Comparison of ENCODE assay signal across 8 cellular contexts in genomic region chr5:88883566-88884434, GRCh38. TPM values are rescaled to one million over a fixed set of nuclear protein-coding genes. Genes with fewer than 3 reads are reported as not detected.
A peak's percentile ranks its signal among the peaks of the same experiment; 100 is the strongest.
DNase-seq lines count a peak whose midpoint lies in the region; ATAC-seq and TF ChIP-seq lines count a peak whose summit lies in the region.

No MANE protein-coding gene starts in this region.

- intact Hi-C loops in right lobe of liver (cut with DNase I) = no loop called here
- intact Hi-C loops in stomach (cut with DNase I; ENCODE audit: low total_unique reads) = no loop called here

- TF ChIP-seq EP300 in stomach (IDR thresholded peaks at IDR 0.05) = no peak

- WGBS in right lobe of liver (ENCODE audit: insufficient coverage, low coverage, low lambda C conversion rate, missing lambda C conversion rate) = under 1% methylated on average over 48 of the region's 49 CpGs
- WGBS in stomach, 5 donors = 0 to 1% (median 1%) methylated on average over 41 to 49 of the region's 49 CpGs

- no peak overlapping the region for H3K27ac ChIP-seq in effector memory CD4-positive, alpha-beta T cell (ENCODE audit: insufficient read depth, low read length, poor library complexity, severe bottlenecking)
- H3K27ac ChIP-seq in right lobe of liver (peak overlapping the region; percentile 43 to 66 (median 65)), stomach (peak overlapping the region; percentile 59 to 91 (median 85))

- DNase-seq in COLO829 (ENCODE audit: low spot score) (peak; percentile 32), LoVo (ENCODE audit: low spot score) (peak; percentile 72), SW480 (ENCODE audit: low spot score) (peak; percentile 35), right lobe of liver (peak; percentile 54 to 62 (median 58)), stomach (peak; percentile 34)
- no peak for DNase-seq in effector memory CD4-positive, alpha-beta T cell
- DNase-seq in stimulated activated CD4-positive, alpha-beta T cell treated with anti-CD3 and anti-CD28 coated beads, Interleukin-4, amount 100 ng/mL, for 4 hours = no peak

- TF ChIP-seq CTCF in right lobe of liver (IDR thresholded peaks at IDR 0.05) (no peak), stomach (IDR thresholded peaks at IDR 0.05) (no peak)

- H3K4me3 ChIP-seq in effector memory CD4-positive, alpha-beta T cell (ENCODE audit: insufficient read depth, low read depth, low read length, poor library complexity, severe bottlenecking) = peak overlapping the region; percentile 29
- peak overlapping the region; percentile 33 to 56 (median 42) for H3K4me3 ChIP-seq in right lobe of liver
- H3K4me3 ChIP-seq in stomach = peak overlapping the region; percentile 53 to 58 (median 56)

- TF ChIP-seq POLR2A in right lobe of liver (IDR thresholded peaks at IDR 0.05) = peak; percentile 48
- peak in 1 of 4 donors; percentile 3 for TF ChIP-seq POLR2A in stomach (IDR thresholded peaks at IDR 0.05)

- no peaks in the 10 kb centered on the region for H3K9me3 ChIP-seq in effector memory CD4-positive, alpha-beta T cell (ENCODE audit: control insufficient read depth, low read length)
- H3K9me3 ChIP-seq in right lobe of liver (no peaks in the 10 kb centered on the region), stomach (no peaks in the 10 kb centered on the region)

- H3K27me3 ChIP-seq in effector memory CD4-positive, alpha-beta T cell (replicated peaks; ENCODE audit: control insufficient read depth, insufficient read depth, low read length, poor library complexity, severe bottlenecking) = peaks cover 10% of the 10 kb centered on the region
- no peaks in the 10 kb centered on the region for H3K27me3 ChIP-seq in right lobe of liver
- H3K27me3 ChIP-seq in stomach = peaks cover 0 to 16% (median 7%) of the 10 kb centered on the region in 3 donors

- no peaks in the 10 kb centered on the region for H3K36me3 ChIP-seq in effector memory CD4-positive, alpha-beta T cell (ENCODE audit: control insufficient read depth, insufficient read depth, low read length)
- no peaks in the 10 kb centered on the region for H3K36me3 ChIP-seq in right lobe of liver
- no peaks in the 10 kb centered on the region for H3K36me3 ChIP-seq in stomach

- ATAC-seq in GM21360 (IDR thresholded peaks at IDR 0.05; ENCODE audit: unreplicated experiment) (peak; percentile 28), right lobe of liver (peak; percentile 57 to 66 (median 58))

- H3K4me1 ChIP-seq in effector memory CD4-positive, alpha-beta T cell (ENCODE audit: control insufficient read depth, insufficient read depth, low read length, poor library complexity, severe bottlenecking) = peaks cover 9% of the 10 kb centered on the region
- H3K4me1 ChIP-seq in right lobe of liver (peaks cover 0 to 10% (median 0%) of the 10 kb centered on the region in 4 donors), stomach (peaks cover 0 to 44% (median 16%) of the 10 kb centered on the region in 4 donors)

RNA-seq across cellular contexts. Expression of gene MEF2C, which starts 0.8 kb away (rescaled TPM):
- total RNA-seq in right lobe of liver (10 to 100 TPM in 2 of 6 experiments, 1 to 10 TPM in 4; 4.4 to 19.4 (median 6.4) TPM), stomach (10 to 100 TPM; 13.6 to 48.1 (median 22.8) TPM)
- polyA plus RNA-seq in stomach = 10 to 100 TPM in 1 of 3 donors, 1 to 10 TPM in 2; 3.0 to 12.7 (median 4.9) TPM

Comparison
In these comparisons a context has a peak if more than half of its experiments do, and no peak if none do; other contexts are left out.
1. DNase-seq: peak in COLO829 (single experiment), LoVo (single experiment), SW480 (single experiment), right lobe of liver (3 of 3) and stomach (single experiment); none in effector memory CD4-positive, alpha-beta T cell (0 of 3) and stimulated activated CD4-positive, alpha-beta T cell treated with anti-CD3 and anti-CD28 coated beads, Interleukin-4, amount 100 ng/mL, for 4 hours (0 of 2).
2. Peak in every context shown above with its lines, with median percentiles within 50 percentile points of each other: H3K4me3 ChIP-seq.